18 cellular contexts compared by ENCODE assay signal in genomic region chr2:129178356-129178755, GRCh38.
DNase-seq lines count a peak whose midpoint lies in the region; ATAC-seq and TF ChIP-seq lines count a peak whose summit lies in the region.
"Had no signal": no experiment of that assay in that cellular context is flagged by ENCODE, and none has a peak within 500 bp of the region (broad histone marks: within the 10 kb centered on the region; RNA-seq: fewer than 3 reads in every experiment).

No MANE protein-coding gene starts in this region.

- no peaks in the 10 kb centered on the region for H3K27me3 Mint-ChIP-seq in T-helper 17 cell

- H3K4me1 ChIP-seq in parathyroid adenoma (no peaks in the 10 kb centered on the region), HAP-1 (no peaks in the 10 kb centered on the region)
- H3K4me1 ChIP-seq: ascending aorta, prostate gland, vagina had no signal

- no peak overlapping the region for H3K9ac ChIP-seq in parathyroid adenoma

- no peak for ATAC-seq in T-helper 17 cell
- peak; percentile 98 for ATAC-seq in Right ventricle myocardium superior (ENCODE audit: poor library complexity)
- ATAC-seq in HG03175 (IDR thresholded peaks at IDR 0.05; ENCODE audit: unreplicated experiment): no peak
- no peak for ATAC-seq in HG02642 (IDR thresholded peaks at IDR 0.05; ENCODE audit: poor library complexity, unreplicated experiment)

- H3K9me3 ChIP-seq in T-helper 17 cell (ENCODE audit: control insufficient read depth, low read length, poor library complexity, severe bottlenecking) (no peaks in the 10 kb centered on the region), parathyroid adenoma (ENCODE audit: control insufficient read depth, low read length) (no peaks in the 10 kb centered on the region), HAP-1 (no peaks in the 10 kb centered on the region)
- H3K9me3 ChIP-seq: ascending aorta, prostate gland, vagina had no signal

- intact Hi-C loops in Right ventricle myocardium superior (cut with DNase I): no loop called here

- H3K27ac ChIP-seq in parathyroid adenoma: no peak overlapping the region
- H3K27ac ChIP-seq: ascending aorta, prostate gland, vagina had no signal

- no peak overlapping the region for H3K4me3 Mint-ChIP-seq in T-helper 17 cell
- H3K4me3 Mint-ChIP-seq: T-helper 2 cell treated with Interferon-gamma antibody and Interleukin-4, amounts not matched to agents 5 μg/mL and 100 μg/mL, for 36 hours had no signal

- peak overlapping the region; percentile 40 for H2AFZ ChIP-seq in parathyroid adenoma

- DNase-seq in Caki2 (ENCODE audit: low read depth) (peak; percentile 5), T-helper 17 cell (no peak), Right ventricle myocardium superior (peak; percentile 77), HAP-1 (ENCODE audit: low spot score in 2 of 2) (no peak), cerebellar nuclear complex (lab: John Stamatoyannopoulos, UW) (no peak)
- DNase-seq: activated CD4-positive, CD25-positive, alpha-beta regulatory T cell treated with anti-CD3 and anti-CD28 coated beads, Interleukin-2, amount 50 U/mL, for 72 hours; KG1; NCI-H1105 treated with DMSO at 0.1 percent for 48 hours; NCI-H2171 treated with DMSO at 0.1 percent for 48 hours; stimulated activated CD4-positive, alpha-beta T cell treated with anti-CD3 and anti-CD28 coated beads, Interleukin-12 subunit alpha, Interleukin-12 subunit beta, amount 100 ng/mL, for 4 hours; stimulated activated naive CD4-positive, alpha-beta T cell had no signal

- H3K4me3 ChIP-seq in parathyroid adenoma (ENCODE audit: low read depth, low read length) (no peak overlapping the region), HAP-1 (no peak overlapping the region)
- H3K4me3 ChIP-seq: ascending aorta, prostate gland, vagina had no signal

- H3K36me3 Mint-ChIP-seq in T-helper 17 cell (ENCODE audit: low read depth): no peaks in the 10 kb centered on the region

- no peaks in the 10 kb centered on the region for H3K4me1 Mint-ChIP-seq in T-helper 17 cell

- peak overlapping the region; percentile 10 for H3K27ac Mint-ChIP-seq in T-helper 17 cell
- H3K27ac Mint-ChIP-seq: T-helper 2 cell treated with Interferon-gamma antibody and Interleukin-4, amounts not matched to agents 5 μg/mL and 100 μg/mL, for 36 hours had no signal

- H3K4me2 ChIP-seq in parathyroid adenoma (ENCODE audit: low read length): no peak overlapping the region

- no peaks in the 10 kb centered on the region for H3K27me3 ChIP-seq in parathyroid adenoma (ENCODE audit: control insufficient read depth, insufficient read depth, low read length)
- H3K27me3 ChIP-seq in HAP-1 (ENCODE audit: low read depth): no peaks in the 10 kb centered on the region
- H3K27me3 ChIP-seq: ascending aorta, vagina had no signal

- no peaks in the 10 kb centered on the region for H3K79me2 ChIP-seq in parathyroid adenoma

- no peaks in the 10 kb centered on the region for H3K36me3 ChIP-seq in parathyroid adenoma (ENCODE audit: control insufficient read depth, insufficient read depth, low read length)
- H3K36me3 ChIP-seq in HAP-1 (replicated peaks): no peaks in the 10 kb centered on the region
- H3K36me3 ChIP-seq: ascending aorta, prostate gland, vagina had no signal

- in situ Hi-C loops in Caki2 (cut with HindIII; ENCODE audit: low pct_unique_long_range_greater_than_20kb, low sequenced_read_pairs) (no loop called here), HAP-1 (cut with MboI; ENCODE audit: low sequenced_read_pairs) (no loop called here)

- no peak for TF ChIP-seq CTCF in parathyroid adenoma (IDR thresholded peaks at IDR 0.05)

Comparison
In these comparisons a context has a peak if more than half of its experiments do, and no peak if none do; other contexts are left out.
1. DNase-seq: peak in Caki2 (single experiment) and Right ventricle myocardium superior (single experiment); none in T-helper 17 cell (0 of 3), HAP-1 (0 of 2) and cerebellar nuclear complex (0 of 2).